ENCODE assay signal across 10 cellular contexts in genomic region chr6:161498359-161498758, GRCh38.
DNase-seq lines count a peak whose midpoint lies in the region; ATAC-seq and TF ChIP-seq lines count a peak whose summit lies in the region.
"Had no signal": no experiment of that assay in that cellular context is flagged by ENCODE, and none has a peak within 500 bp of the region (broad histone marks: within the 10 kb centered on the region; RNA-seq: fewer than 3 reads in every experiment).

No MANE protein-coding gene starts in this region.

- no peak overlapping the region for H3K9ac ChIP-seq in smooth muscle cell (ENCODE audit: low read depth)

- H2AFZ ChIP-seq in smooth muscle cell (ENCODE audit: low read depth) = no peak overlapping the region

- no peaks in the 10 kb centered on the region for H3K4me1 Mint-ChIP-seq in activated CD4-positive, alpha-beta T cell treated with anti-CD3 and anti-CD28 coated beads for 36 hours
- no peaks in the 10 kb centered on the region for H3K4me1 Mint-ChIP-seq in CD4-positive, alpha-beta memory T cell
- H3K4me1 Mint-ChIP-seq: CD8-positive, alpha-beta memory T cell; IgD-negative memory B cell had no signal

- no peaks in the 10 kb centered on the region for H3K27me3 Mint-ChIP-seq in activated CD4-positive, alpha-beta T cell treated with anti-CD3 and anti-CD28 coated beads for 36 hours
- peaks cover 0 to 4% of the 10 kb centered on the region in 2 donors for H3K27me3 Mint-ChIP-seq in CD4-positive, alpha-beta memory T cell
- H3K27me3 Mint-ChIP-seq: IgD-negative memory B cell had no signal

- H3K9me3 Mint-ChIP-seq in activated CD4-positive, alpha-beta T cell treated with anti-CD3 and anti-CD28 coated beads for 36 hours (ENCODE audit: low read depth) = peaks cover 3% of the 10 kb centered on the region
- H3K9me3 Mint-ChIP-seq in CD4-positive, alpha-beta memory T cell = peaks cover 0 to 10% (median 1%) of the 10 kb centered on the region in 8 donors

- no peak for ATAC-seq in activated CD4-positive, alpha-beta T cell treated with anti-CD3 and anti-CD28 coated beads for 36 hours
- ATAC-seq in HG03196 (IDR thresholded peaks at IDR 0.05; ENCODE audit: unreplicated experiment) = no peak

- POLR2A ChIA-PET in activated CD4-positive, alpha-beta T cell treated with anti-CD3 and anti-CD28 coated beads for 36 hours (lab: Charles Lee) = no interaction called here
- POLR2A ChIA-PET in CD4-positive, alpha-beta memory T cell (lab: Charles Lee; ENCODE audit: partially characterized antibody) = no interaction called here

- H3K27ac Mint-ChIP-seq in activated CD4-positive, alpha-beta T cell treated with anti-CD3 and anti-CD28 coated beads for 36 hours = no peak overlapping the region
- no peak overlapping the region for H3K27ac Mint-ChIP-seq in CD4-positive, alpha-beta memory T cell
- H3K27ac Mint-ChIP-seq: CD8-positive, alpha-beta memory T cell; IgD-negative memory B cell had no signal

- no peaks in the 10 kb centered on the region for H3K36me3 Mint-ChIP-seq in activated CD4-positive, alpha-beta T cell treated with anti-CD3 and anti-CD28 coated beads for 36 hours (ENCODE audit: low read depth)
- no peaks in the 10 kb centered on the region for H3K36me3 Mint-ChIP-seq in CD4-positive, alpha-beta memory T cell

- CTCF ChIA-PET in activated CD4-positive, alpha-beta T cell treated with anti-CD3 and anti-CD28 coated beads for 36 hours (lab: Charles Lee) = interaction anchor here (1.5 kb wide), 1 partner anchor 80 kb away, joined by 4 read pairs; no protein-coding TSS in a partner anchor
- CTCF ChIA-PET in CD4-positive, alpha-beta memory T cell (lab: Charles Lee; ENCODE audit: partially characterized antibody) = no interaction called here

- no peaks in the 10 kb centered on the region for H3K4me1 ChIP-seq in smooth muscle cell (ENCODE audit: low read depth)
- no peaks in the 10 kb centered on the region for H3K4me1 ChIP-seq in CD4-positive, alpha-beta memory T cell (ENCODE audit: insufficient read depth, low read length)

- no peaks in the 10 kb centered on the region for H3K36me3 ChIP-seq in smooth muscle cell (ENCODE audit: low read depth)
- no peaks in the 10 kb centered on the region for H3K36me3 ChIP-seq in CD4-positive, alpha-beta memory T cell (ENCODE audit: insufficient read depth, low read length)

- DNase-seq in activated CD4-positive, alpha-beta T cell treated with anti-CD3 and anti-CD28 coated beads for 36 hours = peak; percentile 6
- DNase-seq in activated CD4-positive, alpha-beta T cell treated with anti-CD3 and anti-CD28 coated beads, Interleukin-2, amount 50 U/mL, for 4 hours = no peak
- peak; percentile 22 for DNase-seq in NCI-H526 treated with DMSO at 0.1 percent for 48 hours (lab: John Stamatoyannopoulos, UW)
- DNase-seq in fibroblast of gingiva (ENCODE audit: low read depth) = peak; percentile 34
- DNase-seq in smooth muscle cell (lab: John Stamatoyannopoulos, UW; ENCODE audit: unreplicated experiment) = no peak
- DNase-seq in NCI-H774 (lab: John Stamatoyannopoulos, UW) = no peak
- DNase-seq in CD4-positive, alpha-beta memory T cell = no peak
- DNase-seq: CD8-positive, alpha-beta memory T cell had no signal

- intact Hi-C loops in activated CD4-positive, alpha-beta T cell treated with anti-CD3 and anti-CD28 coated beads for 36 hours (cut with DNase I, micrococcal nuclease) = no loop called here
- intact Hi-C loops in CD4-positive, alpha-beta memory T cell (cut with micrococcal nuclease) = no loop called here

- H3K4me3 ChIP-seq in smooth muscle cell = no peak overlapping the region
- no peak overlapping the region for H3K4me3 ChIP-seq in CD4-positive, alpha-beta memory T cell (ENCODE audit: low read length in 2 of 2)

- H3K9me3 ChIP-seq in smooth muscle cell (replicated peaks; ENCODE audit: low read depth) = no peaks in the 10 kb centered on the region
- no peaks in the 10 kb centered on the region for H3K9me3 ChIP-seq in CD4-positive, alpha-beta memory T cell (ENCODE audit: control insufficient read depth in 1 of 2, low read length in 2 of 2)

- H3F3A ChIP-seq in smooth muscle cell (ENCODE audit: low read depth) = no peaks in the 10 kb centered on the region

- no peak overlapping the region for H3K4me2 ChIP-seq in smooth muscle cell

- H3K4me3 Mint-ChIP-seq in activated CD4-positive, alpha-beta T cell treated with anti-CD3 and anti-CD28 coated beads for 36 hours = no peak overlapping the region
- no peak overlapping the region for H3K4me3 Mint-ChIP-seq in CD4-positive, alpha-beta memory T cell
- H3K4me3 Mint-ChIP-seq: CD8-positive, alpha-beta memory T cell; IgD-negative memory B cell had no signal

- TF ChIP-seq CTCF in smooth muscle cell (IDR thresholded peaks at IDR 0.05; ENCODE audit: borderline replicate concordance, insufficient read depth, poor library complexity, severe bottlenecking) = peak; percentile 40

- peaks cover 3% of the 10 kb centered on the region for H3K27me3 ChIP-seq in smooth muscle cell (ENCODE audit: low read depth)
- no peaks in the 10 kb centered on the region for H3K27me3 ChIP-seq in CD4-positive, alpha-beta memory T cell (ENCODE audit: insufficient read depth, low read length)

- H4K20me1 ChIP-seq in smooth muscle cell (ENCODE audit: low read depth) = no peaks in the 10 kb centered on the region

- no peak overlapping the region for H3K27ac ChIP-seq in smooth muscle cell (ENCODE audit: low read depth)
- H3K27ac ChIP-seq in CD4-positive, alpha-beta memory T cell (ENCODE audit: low read depth, low read length) = no peak overlapping the region

- H3K79me2 ChIP-seq in smooth muscle cell (ENCODE audit: low read depth) = no peaks in the 10 kb centered on the region

- WGBS in smooth muscle cell (ENCODE audit: low lambda C conversion rate) = 38% methylated on average over 7 of the region's 7 CpGs

Comparison
In these comparisons a context has a peak if more than half of its experiments do, and no peak if none do; other contexts are left out.
1. DNase-seq: peak in activated CD4-positive, alpha-beta T cell treated with anti-CD3 and anti-CD28 coated beads for 36 hours (single experiment), NCI-H526 treated with DMSO at 0.1 percent for 48 hours (single experiment) and fibroblast of gingiva (single experiment); none in activated CD4-positive, alpha-beta T cell treated with anti-CD3 and anti-CD28 coated beads, Interleukin-2, amount 50 U/mL, for 4 hours (0 of 2), smooth muscle cell (single experiment), NCI-H774 (single experiment) and CD4-positive, alpha-beta memory T cell (0 of 5).